Comparison of ENCODE assay signal across 1 cellular context in genomic region chr12:991350-992278, GRCh38.
TF ChIP-seq lines count a peak whose summit lies in the region.

No MANE protein-coding gene starts in this region.

TF ChIP-seq in HepG2, 621 proteins besides CTCF, POLR2A, EP300 and RAD21 (continued from another document):
- TF ChIP-seq, protein P1, sequence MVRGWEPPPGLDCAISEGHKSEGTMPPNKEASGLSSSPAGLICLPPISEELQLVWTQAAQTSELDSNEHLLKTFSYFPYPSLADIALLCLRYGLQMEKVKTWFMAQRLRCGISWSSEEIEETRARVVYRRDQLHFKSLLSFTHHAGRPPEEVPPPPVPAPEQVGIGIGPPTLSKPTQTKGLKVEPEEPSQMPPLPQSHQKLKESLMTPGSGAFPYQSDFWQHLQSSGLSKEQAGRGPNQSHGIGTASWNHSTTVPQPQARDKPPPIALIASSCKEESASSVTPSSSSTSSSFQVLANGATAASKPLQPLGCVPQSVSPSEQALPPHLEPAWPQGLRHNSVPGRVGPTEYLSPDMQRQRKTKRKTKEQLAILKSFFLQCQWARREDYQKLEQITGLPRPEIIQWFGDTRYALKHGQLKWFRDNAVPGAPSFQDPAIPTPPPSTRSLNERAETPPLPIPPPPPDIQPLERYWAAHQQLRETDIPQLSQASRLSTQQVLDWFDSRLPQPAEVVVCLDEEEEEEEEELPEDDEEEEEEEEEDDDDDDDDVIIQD (CRISPR knock-in tag; IDR thresholded peaks at IDR 0.05; ENCODE audit: low read depth), result no peak
- TF ChIP-seq SMAD3 (CRISPR knock-in tag; IDR thresholded peaks at IDR 0.05) (0 out of 2 replicates have a peak, but pooled peaks have one; percentile 3), ZNF337 (CRISPR knock-in tag; IDR thresholded peaks at IDR 0.05; ENCODE audit: borderline replicate concordance, low read depth) (no peak), ZHX2 (IDR thresholded peaks at IDR 0.05; ENCODE audit: low read depth) (no peak), ZHX2 (CRISPR knock-in tag; IDR thresholded peaks at IDR 0.05; ENCODE audit: borderline replicate concordance) (no peak), ZNF225 (CRISPR knock-in tag; IDR thresholded peaks at IDR 0.05) (no peak), DMTF1 (CRISPR knock-in tag; IDR thresholded peaks at IDR 0.05) (no peak), RBAK (CRISPR knock-in tag; IDR thresholded peaks at IDR 0.05) (no peak), PHF21A (CRISPR knock-in tag; IDR thresholded peaks at IDR 0.05) (no peak)
